ENCODE assay signal across 9 cellular contexts in genomic region chr17:44820631-44821196, GRCh38. TPM values are rescaled to one million over a fixed set of nuclear protein-coding genes. Genes with fewer than 3 reads are reported as not detected.
DNase-seq lines count a peak whose midpoint lies in the region; ATAC-seq and TF ChIP-seq lines count a peak whose summit lies in the region.
"Had no signal": no experiment of that assay in that cellular context is flagged by ENCODE, and none has a peak within 500 bp of the region (broad histone marks: within the 10 kb centered on the region; RNA-seq: fewer than 3 reads in every experiment).

No MANE protein-coding gene starts in this region.

- H3K4me1 ChIP-seq in left lung: no peaks in the 10 kb centered on the region

- POLR2A ChIA-PET in activated CD4-positive, alpha-beta memory T cell treated with anti-CD3 and anti-CD28 coated beads for 36 hours (lab: Charles Lee): no interaction called here

- intact Hi-C loops in left lung (cut with DNase I): no loop called here
- intact Hi-C loops in activated CD4-positive, alpha-beta memory T cell treated with anti-CD3 and anti-CD28 coated beads for 36 hours (cut with micrococcal nuclease): no loop called here

- CTCF ChIA-PET in activated CD4-positive, alpha-beta memory T cell treated with anti-CD3 and anti-CD28 coated beads for 36 hours (lab: Charles Lee): interaction anchor here (0.6 kb wide), 1 partner anchor 288 kb away, joined by 3 read pairs; no protein-coding TSS in a partner anchor

- H3K27me3 ChIP-seq in left lung: peaks cover 0 to 35% of the 10 kb centered on the region in 2 donors

- no peak for TF ChIP-seq CTCF in left lung (IDR thresholded peaks at IDR 0.05)

- H3K36me3 Mint-ChIP-seq in activated CD4-positive, alpha-beta memory T cell treated with anti-CD3 and anti-CD28 coated beads for 36 hours: no peaks in the 10 kb centered on the region
- H3K36me3 Mint-ChIP-seq: naive B cell had no signal

- no peaks in the 10 kb centered on the region for H3K4me1 Mint-ChIP-seq in activated CD4-positive, alpha-beta memory T cell treated with anti-CD3 and anti-CD28 coated beads for 36 hours (ENCODE audit: low read depth)
- H3K4me1 Mint-ChIP-seq: naive B cell had no signal

- ATAC-seq in left lung (peak; percentile 74), HG03108 (IDR thresholded peaks at IDR 0.05; ENCODE audit: unreplicated experiment) (no peak), GM21381 (IDR thresholded peaks at IDR 0.05; ENCODE audit: unreplicated experiment) (no peak)

- H3K9me3 ChIP-seq in left lung: no peaks in the 10 kb centered on the region

- H3K27ac Mint-ChIP-seq in activated CD4-positive, alpha-beta memory T cell treated with anti-CD3 and anti-CD28 coated beads for 36 hours: no peak overlapping the region
- H3K27ac Mint-ChIP-seq: naive B cell had no signal

- peak overlapping the region in 1 of 2 donors; percentile 3 for H3K27ac ChIP-seq in left lung

- DNase-seq in D341Med (ENCODE audit: low spot score): peak; percentile 70
- peak; percentile 90 for DNase-seq in NCI-H1436 treated with DMSO at 0.1 percent for 48 hours (lab: John Stamatoyannopoulos, UW)
- peak; percentile 43 for DNase-seq in T1000 (lab: John Stamatoyannopoulos, UW)
- no peak for DNase-seq in left lung
- DNase-seq in activated CD4-positive, alpha-beta memory T cell treated with anti-CD3 and anti-CD28 coated beads for 36 hours: no peak
- DNase-seq in SKM-1 (lab: John Stamatoyannopoulos, UW; ENCODE audit: unreplicated experiment): no peak
- DNase-seq: naive B cell had no signal

- no peaks in the 10 kb centered on the region for H3K9me3 Mint-ChIP-seq in activated CD4-positive, alpha-beta memory T cell treated with anti-CD3 and anti-CD28 coated beads for 36 hours
- H3K9me3 Mint-ChIP-seq: naive B cell had no signal

- no peaks in the 10 kb centered on the region for H3K36me3 ChIP-seq in left lung

- no peak overlapping the region for H3K4me3 ChIP-seq in left lung

- H3K27me3 Mint-ChIP-seq in activated CD4-positive, alpha-beta memory T cell treated with anti-CD3 and anti-CD28 coated beads for 36 hours: peaks cover 13% of the 10 kb centered on the region

- H3K4me3 Mint-ChIP-seq in activated CD4-positive, alpha-beta memory T cell treated with anti-CD3 and anti-CD28 coated beads for 36 hours: no peak overlapping the region
- H3K4me3 Mint-ChIP-seq: naive B cell had no signal

RNA-seq across cellular contexts. Expression of gene GJC1, which starts 9.4 kb away (rescaled TPM):
- 10 to 100 TPM; 17.3 to 18.8 TPM for total RNA-seq in left lung
- 1 to 10 TPM; 1.9 to 2.7 TPM for total RNA-seq in activated CD4-positive, alpha-beta memory T cell treated with anti-CD3 and anti-CD28 coated beads for 36 hours

RNA-seq across cellular contexts. Expression of gene HIGD1B, which starts 27.0 kb away (rescaled TPM):
- total RNA-seq in left lung: 10 to 100 TPM; 17.1 to 19.5 TPM
- total RNA-seq in activated CD4-positive, alpha-beta memory T cell treated with anti-CD3 and anti-CD28 coated beads for 36 hours: not detected

Comparison
In these comparisons a context has a peak if more than half of its experiments do, and no peak if none do; other contexts are left out.
1. DNase-seq: peak in D341Med (single experiment), NCI-H1436 treated with DMSO at 0.1 percent for 48 hours (single experiment) and T1000 (single experiment); none in left lung (0 of 2), activated CD4-positive, alpha-beta memory T cell treated with anti-CD3 and anti-CD28 coated beads for 36 hours (single experiment) and SKM-1 (single experiment).
2. RNA of gene GJC1, which starts 9.4 kb away (total RNA-seq): 17.3 to 18.8 TPM in left lung; 1.9 to 2.7 TPM in activated CD4-positive, alpha-beta memory T cell treated with anti-CD3 and anti-CD28 coated beads for 36 hours; every median in the first group is over 4 times any median in the second.
3. RNA of gene HIGD1B, which starts 27.0 kb away (total RNA-seq): 17.1 to 19.5 TPM in left lung; not detected in activated CD4-positive, alpha-beta memory T cell treated with anti-CD3 and anti-CD28 coated beads for 36 hours; every median in the first group is over 10 times any median in the second.